Comparison of ENCODE assay signal across 2 cellular contexts in the genomic region with DNA sequence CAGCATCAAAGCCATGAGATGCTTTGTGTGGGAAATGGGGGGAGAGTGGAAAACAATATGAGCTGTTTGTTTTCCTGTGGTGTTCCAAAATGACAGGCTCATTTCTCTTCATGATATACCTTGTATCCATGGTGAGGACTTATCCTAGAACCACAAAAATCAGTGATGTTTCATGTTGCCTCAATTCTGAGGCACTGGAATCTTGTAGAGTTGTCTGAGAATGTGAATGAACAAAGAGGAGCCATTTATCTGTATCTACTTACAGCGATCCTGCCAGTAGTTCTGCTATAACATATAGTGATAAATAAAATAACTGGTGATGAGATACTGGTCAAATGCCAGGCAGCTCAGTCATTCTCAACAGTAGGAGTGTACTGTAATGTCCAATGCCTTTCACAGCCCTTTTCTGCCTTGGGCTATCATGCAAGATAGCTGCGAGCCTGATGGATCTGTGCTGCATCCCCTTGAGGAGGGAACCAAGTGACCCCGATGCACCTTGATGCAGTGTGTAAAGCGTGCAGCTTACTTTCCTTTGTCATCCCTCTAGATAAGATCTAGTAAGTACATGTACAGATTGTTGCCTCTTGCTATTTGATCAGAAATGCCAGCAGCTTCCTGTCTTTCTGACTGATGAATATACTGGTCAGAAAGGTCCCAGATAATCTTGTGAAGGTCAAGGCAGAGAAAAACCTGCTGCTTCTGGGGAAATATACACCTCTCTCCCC.
TF ChIP-seq lines count a peak whose summit lies in the region.

No MANE protein-coding gene starts in this region.

TF ChIP-seq in SK-N-SH, 30 proteins besides CTCF, POLR2A, EP300 and RAD21:
- 0 out of 2 replicates have a peak, but pooled peaks have one; percentile 3 for TF ChIP-seq NFIC (IDR thresholded peaks at IDR 0.05; ENCODE audit: borderline replicate concordance)
- TF ChIP-seq, protein P1, sequence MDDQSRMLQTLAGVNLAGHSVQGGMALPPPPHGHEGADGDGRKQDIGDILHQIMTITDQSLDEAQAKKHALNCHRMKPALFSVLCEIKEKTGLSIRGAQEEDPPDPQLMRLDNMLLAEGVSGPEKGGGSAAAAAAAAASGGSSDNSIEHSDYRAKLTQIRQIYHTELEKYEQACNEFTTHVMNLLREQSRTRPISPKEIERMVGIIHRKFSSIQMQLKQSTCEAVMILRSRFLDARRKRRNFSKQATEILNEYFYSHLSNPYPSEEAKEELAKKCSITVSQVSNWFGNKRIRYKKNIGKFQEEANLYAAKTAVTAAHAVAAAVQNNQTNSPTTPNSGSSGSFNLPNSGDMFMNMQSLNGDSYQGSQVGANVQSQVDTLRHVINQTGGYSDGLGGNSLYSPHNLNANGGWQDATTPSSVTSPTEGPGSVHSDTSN (IDR thresholded peaks at IDR 0.05) = peak; percentile 33; the same call in 1 of the 2 replicates
- TF ChIP-seq, protein P2, sequence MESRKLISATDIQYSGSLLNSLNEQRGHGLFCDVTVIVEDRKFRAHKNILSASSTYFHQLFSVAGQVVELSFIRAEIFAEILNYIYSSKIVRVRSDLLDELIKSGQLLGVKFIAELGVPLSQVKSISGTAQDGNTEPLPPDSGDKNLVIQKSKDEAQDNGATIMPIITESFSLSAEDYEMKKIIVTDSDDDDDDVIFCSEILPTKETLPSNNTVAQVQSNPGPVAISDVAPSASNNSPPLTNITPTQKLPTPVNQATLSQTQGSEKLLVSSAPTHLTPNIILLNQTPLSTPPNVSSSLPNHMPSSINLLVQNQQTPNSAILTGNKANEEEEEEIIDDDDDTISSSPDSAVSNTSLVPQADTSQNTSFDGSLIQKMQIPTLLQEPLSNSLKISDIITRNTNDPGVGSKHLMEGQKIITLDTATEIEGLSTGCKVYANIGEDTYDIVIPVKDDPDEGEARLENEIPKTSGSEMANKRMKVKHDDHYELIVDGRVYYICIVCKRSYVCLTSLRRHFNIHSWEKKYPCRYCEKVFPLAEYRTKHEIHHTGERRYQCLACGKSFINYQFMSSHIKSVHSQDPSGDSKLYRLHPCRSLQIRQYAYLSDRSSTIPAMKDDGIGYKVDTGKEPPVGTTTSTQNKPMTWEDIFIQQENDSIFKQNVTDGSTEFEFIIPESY (IDR thresholded peaks at IDR 0.05; ENCODE audit: borderline replicate concordance, low read depth) = no peak

TF ChIP-seq in endothelial cell of umbilical vein, 7 proteins besides CTCF, POLR2A, EP300 and RAD21:
- TF ChIP-seq EZH2 (IDR thresholded peaks at IDR 0.05; ENCODE audit: borderline replicate concordance, low read depth, low read length, severe bottlenecking) = no peak
- peak; percentile 82 for TF ChIP-seq GATA2 (IDR thresholded peaks at IDR 0.05; ENCODE audit: insufficient read depth, insufficient read length, low read depth, low read length)
- TF ChIP-seq, protein P3, sequence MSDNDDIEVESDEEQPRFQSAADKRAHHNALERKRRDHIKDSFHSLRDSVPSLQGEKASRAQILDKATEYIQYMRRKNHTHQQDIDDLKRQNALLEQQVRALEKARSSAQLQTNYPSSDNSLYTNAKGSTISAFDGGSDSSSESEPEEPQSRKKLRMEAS (IDR thresholded peaks at IDR 0.05; ENCODE audit: insufficient read depth, insufficient read length) = no peak
